ENCODE assay signal across 8 cellular contexts in the genomic region with DNA sequence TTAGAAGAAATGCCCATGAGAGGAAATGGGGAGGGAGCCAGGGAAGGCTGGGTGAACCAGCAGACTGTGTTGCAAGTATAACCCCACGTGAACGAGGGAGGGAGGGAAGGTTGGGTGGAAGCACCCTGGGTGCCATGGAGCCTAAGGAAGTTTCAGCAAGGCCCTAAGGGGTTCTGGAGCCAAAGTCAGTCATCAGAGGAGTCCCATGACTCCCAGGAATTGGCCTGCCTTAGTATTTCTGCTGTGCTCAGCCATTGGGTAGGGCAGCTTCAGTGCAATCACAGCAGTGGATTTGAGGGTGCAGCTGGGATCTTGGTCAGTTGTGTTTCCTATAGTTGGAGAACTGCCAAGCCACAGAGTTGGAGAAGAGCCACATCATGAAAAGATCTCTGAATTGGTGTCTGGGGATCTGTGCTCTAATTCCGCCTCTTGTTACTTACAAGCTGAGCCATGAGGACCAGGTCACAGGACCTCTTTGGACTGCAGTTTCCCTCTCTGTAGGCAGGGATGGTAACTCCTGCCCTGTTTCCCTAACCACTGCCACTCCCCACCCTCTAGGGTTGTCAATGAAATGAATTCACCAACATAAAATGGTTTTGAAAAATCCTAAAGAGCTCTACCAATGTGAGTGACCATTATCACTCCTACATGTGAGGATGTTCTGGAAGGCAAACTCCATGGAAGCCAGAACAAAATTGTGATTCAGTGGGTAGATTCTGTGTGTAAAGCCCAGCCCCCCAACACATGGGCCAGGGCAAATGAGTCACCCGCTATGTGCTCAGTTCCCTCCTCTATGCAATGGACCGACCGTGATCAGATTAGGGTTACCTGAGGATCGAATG.
DNase-seq lines count a peak whose midpoint lies in the region; ATAC-seq and TF ChIP-seq lines count a peak whose summit lies in the region.

No MANE protein-coding gene starts in this region.

- CTCF ChIA-PET in activated CD8-positive, alpha-beta T cell treated with anti-CD3 and anti-CD28 coated beads for 36 hours (lab: Charles Lee), result interaction anchor here (1.2 kb wide), 2 partner anchors 15 kb away, joined by 3 read pairs; no protein-coding TSS in a partner anchor

- peak; percentile 49 for DNase-seq in Ammon's horn (ENCODE audit: low spot score)
- DNase-seq in MG63, result peak; percentile 56
- peak; percentile 33 for DNase-seq in colonic mucosa
- peak; percentile 74 for DNase-seq in mesenteric fat pad (ENCODE audit: low spot score)
- DNase-seq in activated CD8-positive, alpha-beta T cell treated with anti-CD3 and anti-CD28 coated beads for 36 hours, result no peak
- no peak for DNase-seq in NCI-H146 treated with DMSO at 0.1 percent for 48 hours (lab: John Stamatoyannopoulos, UW; ENCODE audit: unreplicated experiment)

- H3K9ac ChIP-seq in colonic mucosa (ENCODE audit: low read depth in 2 of 2, low read length in 2 of 2), result no peak overlapping the region

- no peak overlapping the region for H3K4me3 Mint-ChIP-seq in activated CD8-positive, alpha-beta T cell treated with anti-CD3 and anti-CD28 coated beads for 36 hours

- H3K27ac Mint-ChIP-seq in activated CD8-positive, alpha-beta T cell treated with anti-CD3 and anti-CD28 coated beads for 36 hours, result no peak overlapping the region

- no peaks in the 10 kb centered on the region for H3K4me1 ChIP-seq in colonic mucosa

- POLR2A ChIA-PET in activated CD8-positive, alpha-beta T cell treated with anti-CD3 and anti-CD28 coated beads for 36 hours (lab: Charles Lee), result interaction anchor here (1.1 kb wide), 1 partner anchor 677 kb away, joined by 3 read pairs; no protein-coding TSS in a partner anchor

- ATAC-seq in HG03280 (IDR thresholded peaks at IDR 0.05; ENCODE audit: unreplicated experiment), result no peak
- ATAC-seq in HG02571 (IDR thresholded peaks at IDR 0.05; ENCODE audit: unreplicated experiment), result no peak
- no peak for ATAC-seq in activated CD8-positive, alpha-beta T cell treated with anti-CD3 and anti-CD28 coated beads for 36 hours

- intact Hi-C loops in colonic mucosa (cut with DNase I), result no loop called here
- intact Hi-C loops in activated CD8-positive, alpha-beta T cell treated with anti-CD3 and anti-CD28 coated beads for 36 hours (cut with micrococcal nuclease), result no loop called here

- H3K27ac ChIP-seq in colonic mucosa, result no peak overlapping the region

- no peak for TF ChIP-seq CTCF in colonic mucosa (IDR thresholded peaks at IDR 0.05)
- TF ChIP-seq CTCF in activated CD8-positive, alpha-beta T cell treated with anti-CD3 and anti-CD28 coated beads for 36 hours (IDR thresholded peaks at IDR 0.05), result no peak

- H3K9me3 ChIP-seq in MG63 (no peaks in the 10 kb centered on the region), colonic mucosa (no peaks in the 10 kb centered on the region)

- no peaks in the 10 kb centered on the region for H3K36me3 Mint-ChIP-seq in activated CD8-positive, alpha-beta T cell treated with anti-CD3 and anti-CD28 coated beads for 36 hours (ENCODE audit: low read depth)

- H3K4me1 Mint-ChIP-seq in activated CD8-positive, alpha-beta T cell treated with anti-CD3 and anti-CD28 coated beads for 36 hours (ENCODE audit: low read depth), result no peaks in the 10 kb centered on the region

- H3K36me3 ChIP-seq in MG63 (no peaks in the 10 kb centered on the region), colonic mucosa (no peaks in the 10 kb centered on the region)

- no peaks in the 10 kb centered on the region for H3K27me3 Mint-ChIP-seq in activated CD8-positive, alpha-beta T cell treated with anti-CD3 and anti-CD28 coated beads for 36 hours

- H3K9me3 Mint-ChIP-seq in activated CD8-positive, alpha-beta T cell treated with anti-CD3 and anti-CD28 coated beads for 36 hours, result no peaks in the 10 kb centered on the region

- H3K27me3 ChIP-seq in MG63, result no peaks in the 10 kb centered on the region
- H3K27me3 ChIP-seq in colonic mucosa, result no peaks in the 10 kb centered on the region

- H3K4me3 ChIP-seq in MG63 (no peak overlapping the region), colonic mucosa (no peak overlapping the region)

Comparison
In these comparisons a context has a peak if more than half of its experiments do, and no peak if none do; other contexts are left out.
1. DNase-seq: peak in Ammon's horn (single experiment), MG63 (single experiment), colonic mucosa (single experiment) and mesenteric fat pad (single experiment); none in activated CD8-positive, alpha-beta T cell treated with anti-CD3 and anti-CD28 coated beads for 36 hours (single experiment) and NCI-H146 treated with DMSO at 0.1 percent for 48 hours (single experiment).